ENCODE assay signal across 20 cellular contexts in the genomic region with DNA sequence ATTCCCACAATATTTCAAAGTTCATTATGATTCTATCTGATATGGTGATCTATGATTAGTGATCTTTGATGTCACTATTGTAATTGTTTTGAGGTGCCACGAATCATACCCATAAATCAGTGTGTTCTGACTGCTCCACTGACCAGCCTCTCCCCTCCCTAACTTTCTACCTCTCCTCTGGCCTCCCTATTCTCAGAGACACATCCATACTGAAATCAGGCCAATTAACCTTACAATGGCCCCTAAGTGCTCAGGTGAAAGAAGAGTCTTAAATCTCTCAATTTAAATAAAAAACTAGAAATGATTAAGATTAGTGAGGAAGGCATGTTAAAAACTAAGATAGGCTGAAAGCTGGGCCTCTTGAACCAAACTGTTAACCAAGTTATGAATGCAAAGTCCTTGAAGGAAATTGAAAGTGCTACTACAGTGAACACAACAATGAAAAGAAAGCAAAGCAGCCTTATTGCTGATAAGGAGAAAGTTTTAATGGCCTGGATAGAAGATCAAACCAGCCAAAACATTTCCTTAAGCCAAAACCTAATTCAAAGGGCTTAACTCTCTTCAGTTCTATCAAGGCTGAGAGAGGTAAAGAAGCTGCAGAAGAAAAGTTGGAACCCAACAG. TPM values are rescaled to one million over a fixed set of nuclear protein-coding genes. Genes with fewer than 3 reads are reported as not detected.
A peak's percentile ranks its signal among the peaks of the same experiment; 100 is the strongest.
DNase-seq lines count a peak whose midpoint lies in the region; ATAC-seq, FAIRE-seq and TF ChIP-seq lines count a peak whose summit lies in the region.
"Had no signal": no experiment of that assay in that cellular context is flagged by ENCODE, and none has a peak within 500 bp of the region (broad histone marks: within the 10 kb centered on the region; RNA-seq: fewer than 3 reads in every experiment).

No MANE protein-coding gene starts in this region.

- no peaks in the 10 kb centered on the region for H3K27me3 Mint-ChIP-seq in activated naive CD8-positive, alpha-beta T cell
- no peaks in the 10 kb centered on the region for H3K27me3 Mint-ChIP-seq in activated naive CD8-positive, alpha-beta T cell treated with anti-CD3 and anti-CD28 coated beads, Interleukin-2, amount 50 U/mL, for 24 hours
- no peaks in the 10 kb centered on the region for H3K27me3 Mint-ChIP-seq in activated CD8-positive, alpha-beta T cell treated with anti-CD3 and anti-CD28 coated beads for 36 hours
- no peaks in the 10 kb centered on the region; the same call in 1 of the 2 replicates for H3K27me3 Mint-ChIP-seq in HFFc6 (ENCODE audit: insufficient read depth)

- ATAC-seq in activated naive CD8-positive, alpha-beta T cell treated with anti-CD3 and anti-CD28 coated beads, Interleukin-2, amount 50 U/mL, for 24 hours, result no peak
- ATAC-seq in activated CD8-positive, alpha-beta T cell treated with anti-CD3 and anti-CD28 coated beads for 36 hours, result no peak
- no peak for ATAC-seq in HG02759 (IDR thresholded peaks at IDR 0.05; ENCODE audit: unreplicated experiment)
- ATAC-seq: Panc1 had no signal

- no peak for DNase-seq in activated naive CD8-positive, alpha-beta T cell treated with anti-CD3 and anti-CD28 coated beads, Interleukin-2, amount 50 U/mL, for 24 hours
- no peak for DNase-seq in activated CD8-positive, alpha-beta T cell treated with anti-CD3 and anti-CD28 coated beads for 36 hours
- DNase-seq in small intestine, result peak; percentile 62
- DNase-seq in retina, result no peak
- no peak for DNase-seq in HFFc6
- DNase-seq: C1 segment of cervical spinal cord, DMS 273 treated with DMSO at 0.1 percent for 48 hours, GF-D8, NCI-H1105 treated with DMSO at 0.1 percent for 48 hours, NCI-H187, NCI-H226, NCI-H524 treated with DMSO at 0.1 percent for 48 hours had no signal

- CTCF ChIA-PET in activated CD8-positive, alpha-beta T cell treated with anti-CD3 and anti-CD28 coated beads for 36 hours (lab: Charles Lee), result interaction anchor here (1.5 to 6.7 kb wide), 3 partner anchors 10 to 22 kb away, joined by 4 to 51 read pairs (median 11); no protein-coding TSS in a partner anchor

- H3K27ac ChIP-seq in iPS-18a (ENCODE audit: low read length) (no peak overlapping the region), small intestine (ENCODE audit: low read depth in 1 of 2, low read length in 1 of 2) (peak overlapping the region in 1 of 2 donors; percentile 72)
- H3K27ac ChIP-seq: HL-60 had no signal

- H3K9me3 Mint-ChIP-seq in activated naive CD8-positive, alpha-beta T cell (ENCODE audit: low read depth), result no peaks in the 10 kb centered on the region
- H3K9me3 Mint-ChIP-seq in activated naive CD8-positive, alpha-beta T cell treated with anti-CD3 and anti-CD28 coated beads, Interleukin-2, amount 50 U/mL, for 24 hours, result no peaks in the 10 kb centered on the region
- no peaks in the 10 kb centered on the region for H3K9me3 Mint-ChIP-seq in activated CD8-positive, alpha-beta T cell treated with anti-CD3 and anti-CD28 coated beads for 36 hours
- no peaks in the 10 kb centered on the region for H3K9me3 Mint-ChIP-seq in HFFc6

- POLR2A ChIA-PET in activated CD8-positive, alpha-beta T cell treated with anti-CD3 and anti-CD28 coated beads for 36 hours (lab: Charles Lee), result interaction anchor here (0.9 to 1.0 kb wide), 2 partner anchors 24 to 90 kb away, joined by 3 read pairs; no protein-coding TSS in a partner anchor

- peaks cover 16% of the 10 kb centered on the region for H3K4me1 Mint-ChIP-seq in activated naive CD8-positive, alpha-beta T cell (ENCODE audit: low read depth)
- H3K4me1 Mint-ChIP-seq in activated naive CD8-positive, alpha-beta T cell treated with anti-CD3 and anti-CD28 coated beads, Interleukin-2, amount 50 U/mL, for 24 hours, result peaks cover 12% of the 10 kb centered on the region
- peaks cover 14% of the 10 kb centered on the region for H3K4me1 Mint-ChIP-seq in activated CD8-positive, alpha-beta T cell treated with anti-CD3 and anti-CD28 coated beads for 36 hours (ENCODE audit: low read depth)
- H3K4me1 Mint-ChIP-seq in HFFc6 (ENCODE audit: low read depth), result peaks cover 9% of the 10 kb centered on the region; the same call in 1 of the 2 replicates

- H3K27me3 ChIP-seq in iPS-18a (ENCODE audit: control insufficient read depth, insufficient read depth, low read length) (no peaks in the 10 kb centered on the region), small intestine (ENCODE audit: control insufficient read depth in 2 of 2, insufficient read depth in 2 of 2, low read length in 2 of 2) (no peaks in the 10 kb centered on the region)

- FAIRE-seq in small intestine (lab: Jason Lieb, UNC), result no peak
- FAIRE-seq: A204.1, GM12892, H54 had no signal

- H3K36me3 ChIP-seq in iPS-18a (ENCODE audit: control insufficient read depth, low read depth, low read length) (peaks cover 4% of the 10 kb centered on the region), small intestine (ENCODE audit: control insufficient read depth in 2 of 2, insufficient read depth in 2 of 2, low read length in 2 of 2) (peaks cover 9 to 24% of the 10 kb centered on the region in 2 donors)

- H3K36me3 Mint-ChIP-seq in activated naive CD8-positive, alpha-beta T cell, result peaks cover 16% of the 10 kb centered on the region
- peaks cover 47% of the 10 kb centered on the region for H3K36me3 Mint-ChIP-seq in activated naive CD8-positive, alpha-beta T cell treated with anti-CD3 and anti-CD28 coated beads, Interleukin-2, amount 50 U/mL, for 24 hours (ENCODE audit: low read depth)
- H3K36me3 Mint-ChIP-seq in activated CD8-positive, alpha-beta T cell treated with anti-CD3 and anti-CD28 coated beads for 36 hours (ENCODE audit: low read depth), result peaks cover 47% of the 10 kb centered on the region
- peaks cover 11% of the 10 kb centered on the region; the same call in 1 of the 2 replicates for H3K36me3 Mint-ChIP-seq in HFFc6 (ENCODE audit: low read depth)

- H3K9me3 ChIP-seq in iPS-18a (ENCODE audit: control insufficient read depth, low read depth, low read length), result no peaks in the 10 kb centered on the region
- no peaks in the 10 kb centered on the region for H3K9me3 ChIP-seq in small intestine (ENCODE audit: control insufficient read depth, low read depth)

- intact Hi-C loops in activated CD8-positive, alpha-beta T cell treated with anti-CD3 and anti-CD28 coated beads for 36 hours (cut with micrococcal nuclease), result no loop called here

- H3K9ac ChIP-seq in iPS-18a (ENCODE audit: low read length), result no peak overlapping the region

- H3K4me1 ChIP-seq in iPS-18a (ENCODE audit: control insufficient read depth, low read depth, low read length) (peaks cover 8% of the 10 kb centered on the region), small intestine (ENCODE audit: control insufficient read depth in 2 of 2, insufficient read depth in 1 of 2, low read depth in 1 of 2, low read length in 1 of 2) (peaks cover 0 to 4% of the 10 kb centered on the region in 2 donors)

- no peak for TF ChIP-seq CTCF in activated CD8-positive, alpha-beta T cell treated with anti-CD3 and anti-CD28 coated beads for 36 hours (IDR thresholded peaks at IDR 0.05)
- no peak for TF ChIP-seq CTCF in HFFc6 (IDR thresholded peaks at IDR 0.05)

- no peak overlapping the region for H3K4me3 Mint-ChIP-seq in activated naive CD8-positive, alpha-beta T cell
- H3K4me3 Mint-ChIP-seq in activated naive CD8-positive, alpha-beta T cell treated with anti-CD3 and anti-CD28 coated beads, Interleukin-2, amount 50 U/mL, for 24 hours, result no peak overlapping the region
- no peak overlapping the region for H3K4me3 Mint-ChIP-seq in activated CD8-positive, alpha-beta T cell treated with anti-CD3 and anti-CD28 coated beads for 36 hours
- H3K4me3 Mint-ChIP-seq in HFFc6, result no peak overlapping the region

- H3K4me3 ChIP-seq in iPS-18a (ENCODE audit: low read length) (peak overlapping the region; percentile 4), small intestine (ENCODE audit: low read depth in 1 of 2, low read length in 2 of 2) (no peak overlapping the region)

- peak overlapping the region; percentile 16 for H3K27ac Mint-ChIP-seq in activated naive CD8-positive, alpha-beta T cell
- H3K27ac Mint-ChIP-seq in activated naive CD8-positive, alpha-beta T cell treated with anti-CD3 and anti-CD28 coated beads, Interleukin-2, amount 50 U/mL, for 24 hours, result no peak overlapping the region
- peak overlapping the region; percentile 53 for H3K27ac Mint-ChIP-seq in activated CD8-positive, alpha-beta T cell treated with anti-CD3 and anti-CD28 coated beads for 36 hours
- H3K27ac Mint-ChIP-seq in HFFc6, result no peak overlapping the region

- WGBS in small intestine, 3 donors, result 22 to 51% (median 36%) methylated on average over 1 of the region's 1 CpG

RNA-seq across cellular contexts. Expression of a gene that starts 57.5 kb away (rescaled TPM):
- total RNA-seq in activated CD8-positive, alpha-beta T cell treated with anti-CD3 and anti-CD28 coated beads for 36 hours, result 10 to 100 TPM; 32.3 TPM
- 10 to 100 TPM in 2 of 3 donors, 1 to 10 TPM in 1; 9.5 to 29.1 (median 11.1) TPM for polyA plus RNA-seq in small intestine
- total RNA-seq in HFFc6 (2021; fragmentation: NEBNext Ultra II Directional; extraction: Animal tissue kit (Norgen Biotek cat#: 25700)), result 10 to 100 TPM; 15.1 to 18.5 (median 16.4) TPM

Comparison
In these comparisons a context has a peak if more than half of its experiments do, and no peak if none do; other contexts are left out.
1. H3K27ac Mint-ChIP-seq: peak in activated naive CD8-positive, alpha-beta T cell (single experiment) and activated CD8-positive, alpha-beta T cell treated with anti-CD3 and anti-CD28 coated beads for 36 hours (single experiment); none in activated naive CD8-positive, alpha-beta T cell treated with anti-CD3 and anti-CD28 coated beads, Interleukin-2, amount 50 U/mL, for 24 hours (single experiment) and HFFc6 (single experiment).